Comparison of ENCODE assay signal across 31 cellular contexts in genomic region chr12:80954857-80955520, GRCh38. TPM values are rescaled to one million over a fixed set of nuclear protein-coding genes. Genes with fewer than 3 reads are reported as not detected.
"Had no signal": no experiment of that assay in that cellular context is flagged by ENCODE, and none has a peak within 500 bp of the region (broad histone marks: within the 10 kb centered on the region; RNA-seq: fewer than 3 reads in every experiment).

No MANE protein-coding gene starts in this region.

- H3K4me1 ChIP-seq: adrenal gland, body of pancreas, breast epithelium had no signal

- H3K36me3 ChIP-seq: adrenal gland, breast epithelium had no signal

- H3K27me3 Mint-ChIP-seq: activated B cell treated with CpG ODN at 0.5 μM for 24 hours; activated CD4-positive, alpha-beta memory T cell treated with anti-CD3 and anti-CD28 coated beads for 36 hours had no signal

- H3K27ac Mint-ChIP-seq: activated B cell treated with CpG ODN at 0.5 μM for 24 hours; activated CD4-positive, alpha-beta memory T cell treated with anti-CD3 and anti-CD28 coated beads for 36 hours; activated naive CD4-positive, alpha-beta T cell treated with anti-CD3 and anti-CD28 coated beads for 36 hours; activated naive CD4-positive, alpha-beta T cell treated with anti-CD3 and anti-CD28 coated beads, Interleukin-2, amount 50 U/mL, for 72 hours; activated T-helper 1 cell treated with anti-CD3 and anti-CD28 coated beads, Interleukin-12 subunit alpha, Interleukin-12 subunit beta, Interleukin-2, Interleukin-4 antibody, amounts not matched to agents 30 ng/mL and 10 ng/mL and 1 ng/mL, durations not matched to agents 14 hours and 24 hours and 36 hours; T-helper 1 cell treated with Interleukin-12 subunit alpha and Interleukin-12 subunit beta and Interleukin-4 antibody, amounts not matched to agents 30 μg/mL and 1 μg/mL, for 36 hours; T-helper 2 cell treated with Interferon-gamma antibody and Interleukin-4, amounts not matched to agents 5 μg/mL and 100 μg/mL, for 36 hours had no signal

- H3K36me3 Mint-ChIP-seq: activated CD4-positive, alpha-beta memory T cell treated with anti-CD3 and anti-CD28 coated beads for 36 hours; activated naive CD4-positive, alpha-beta T cell treated with anti-CD3 and anti-CD28 coated beads, Interleukin-2, amount 50 U/mL, for 72 hours had no signal

- H3K27ac ChIP-seq: adrenal gland, body of pancreas, breast epithelium, KMS-11, RWPE1, SK-N-MC had no signal

- H3K4me2 ChIP-seq: KMS-11 had no signal

- H3K4me3 ChIP-seq: adrenal gland, body of pancreas, breast epithelium, SK-N-MC had no signal

- H3K9ac ChIP-seq: KMS-11 had no signal

- H3K4me1 Mint-ChIP-seq: activated B cell treated with CpG ODN at 0.5 μM for 24 hours had no signal

- H3K4me3 Mint-ChIP-seq: activated B cell treated with CpG ODN at 0.5 μM for 24 hours; activated CD4-positive, alpha-beta memory T cell treated with anti-CD3 and anti-CD28 coated beads for 36 hours; activated naive CD4-positive, alpha-beta T cell treated with anti-CD3 and anti-CD28 coated beads for 36 hours; activated T-cell treated with anti-CD3 and anti-CD28 coated beads, Interleukin-2, amount 50 U/mL, for 4 hours; activated T-helper 1 cell treated with anti-CD3 and anti-CD28 coated beads, Interleukin-12 subunit alpha, Interleukin-12 subunit beta, Interleukin-2, Interleukin-4 antibody, amounts not matched to agents 30 ng/mL and 10 ng/mL and 1 ng/mL, durations not matched to agents 14 hours and 24 hours and 36 hours; T-helper 1 cell treated with Interleukin-12 subunit alpha and Interleukin-12 subunit beta and Interleukin-4 antibody, amounts not matched to agents 30 μg/mL and 1 μg/mL, for 36 hours; T-helper 2 cell treated with Interferon-gamma antibody and Interleukin-4, amounts not matched to agents 5 μg/mL and 100 μg/mL, for 36 hours had no signal

- H3K9me3 Mint-ChIP-seq: activated B cell treated with CpG ODN at 0.5 μM for 24 hours; activated naive CD4-positive, alpha-beta T cell treated with anti-CD3 and anti-CD28 coated beads for 36 hours; activated naive CD4-positive, alpha-beta T cell treated with anti-CD3 and anti-CD28 coated beads, Interleukin-2, amount 50 U/mL, for 72 hours; activated T-cell treated with anti-CD3 and anti-CD28 coated beads, Interleukin-2, amount 50 U/mL, for 4 hours; activated T-helper 1 cell treated with anti-CD3 and anti-CD28 coated beads, Interleukin-12 subunit alpha, Interleukin-12 subunit beta, Interleukin-2, Interleukin-4 antibody, amounts not matched to agents 30 ng/mL and 10 ng/mL and 1 ng/mL, durations not matched to agents 14 hours and 24 hours and 36 hours; T-helper 1 cell treated with Interleukin-12 subunit alpha and Interleukin-12 subunit beta and Interleukin-4 antibody, amounts not matched to agents 30 μg/mL and 1 μg/mL, for 36 hours; T-helper 2 cell treated with Interferon-gamma antibody and Interleukin-4, amounts not matched to agents 5 μg/mL and 100 μg/mL, for 36 hours had no signal

- H3K27me3 ChIP-seq: adrenal gland, body of pancreas, breast epithelium had no signal

- DNase-seq: activated B cell treated with CpG ODN at 0.5 μM for 24 hours; activated CD4-positive, alpha-beta memory T cell treated with anti-CD3 and anti-CD28 coated beads for 36 hours; activated CD4-positive, alpha-beta T cell treated with anti-CD3 and anti-CD28 coated beads for 4 hours; activated CD4-positive, alpha-beta T cell treated with anti-CD3 and anti-CD28 coated beads, Interleukin-2, amount 50 U/mL, for 1 hour; activated CD4-positive, CD25-positive, alpha-beta regulatory T cell treated with anti-CD3 and anti-CD28 coated beads, Interleukin-2, amount 50 U/mL, for 72 hours; activated CD8-positive, alpha-beta memory T cell treated with anti-CD3 and anti-CD28 coated beads, Interleukin-2, amount 50 U/mL, for 4 hours; activated gamma-delta T cell treated with Interleukin-2 at 50 U/mL for 16 hours; activated naive CD4-positive, alpha-beta T cell treated with anti-CD3 and anti-CD28 coated beads for 36 hours; activated T-cell treated with anti-CD3 and anti-CD28 coated beads for 4 hours; activated T-cell treated with anti-CD3 and anti-CD28 coated beads, Interleukin-2, amount 50 U/mL, for 4 hours; adrenal gland; body of pancreas; MM.1S; MV-4-11; NCI-H1092; NCI-H1436 treated with DMSO at 0.1 percent for 48 hours; NCI-H1694 treated with DMSO at 0.1 percent for 48 hours; NCI-H2029; NCI-H2171; NCI-H510A treated with DMSO at 0.1 percent for 48 hours; NCI-H526 treated with DMSO at 0.1 percent for 48 hours; NCI-H774; PC-3 had no signal

- H3K9me3 ChIP-seq: adrenal gland, body of pancreas, breast epithelium had no signal

RNA-seq across cellular contexts. Expression of gene LIN7A, which starts 17.3 kb away (rescaled TPM):
- total RNA-seq: activated B cell treated with CpG ODN at 0.5 μM for 24 hours; activated CD4-positive, alpha-beta memory T cell treated with anti-CD3 and anti-CD28 coated beads for 36 hours; activated naive CD4-positive, alpha-beta T cell treated with anti-CD3 and anti-CD28 coated beads for 36 hours; activated naive CD4-positive, alpha-beta T cell treated with anti-CD3 and anti-CD28 coated beads, Interleukin-2, amount 50 U/mL, for 72 hours; PC-3 had no signal
